8 cellular contexts compared by ENCODE assay signal in the genomic region with DNA sequence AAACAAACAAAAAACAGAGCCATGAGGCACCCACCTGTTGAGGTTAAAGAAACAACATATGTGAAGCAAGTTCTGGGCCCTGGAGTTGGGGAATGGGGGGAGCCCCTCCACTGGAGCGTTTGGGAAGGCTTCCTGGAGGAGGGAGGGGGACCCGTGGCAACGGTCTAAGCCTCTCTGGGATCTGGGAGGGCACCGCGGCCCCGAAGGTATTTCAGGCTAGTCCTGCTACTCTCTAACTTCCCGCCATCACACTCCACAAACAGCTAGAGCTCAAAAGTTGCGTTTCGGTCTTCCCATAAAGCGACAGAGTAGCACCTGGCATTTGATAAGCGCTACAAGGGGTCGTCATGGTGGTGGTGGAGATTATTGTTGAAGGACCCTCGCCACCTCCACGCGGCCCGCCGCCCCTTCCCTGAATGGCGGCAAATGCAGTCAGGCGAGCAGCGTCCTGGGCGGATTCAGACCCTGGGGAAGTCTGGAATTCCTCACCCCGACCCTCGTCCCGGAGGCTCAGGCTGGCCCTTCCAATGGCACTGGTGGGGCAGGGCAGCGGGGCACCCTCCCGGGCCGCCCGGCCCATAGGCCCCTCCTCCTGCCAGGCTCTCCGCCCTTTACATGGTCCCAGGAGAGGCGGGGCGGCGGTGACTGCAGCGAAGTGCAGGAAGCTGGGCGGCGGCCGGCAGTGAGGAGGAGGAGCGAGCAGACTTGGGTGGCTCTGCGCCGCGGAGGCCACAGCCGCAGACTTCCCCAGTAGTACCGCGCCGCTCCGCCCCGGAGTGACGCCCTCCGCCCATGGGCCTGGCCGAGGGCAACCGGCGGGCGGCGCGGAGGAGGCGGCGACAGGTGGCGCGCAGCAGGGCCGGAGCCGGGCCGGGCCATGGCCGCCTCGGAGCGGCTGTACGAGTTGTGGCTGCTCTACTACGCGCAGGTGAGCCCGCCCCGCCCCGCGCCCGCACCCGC. TPM values are rescaled to one million over a fixed set of nuclear protein-coding genes. Genes with fewer than 3 reads are reported as not detected.
DNase-seq lines count a peak whose midpoint lies in the region; ATAC-seq and TF ChIP-seq lines count a peak whose summit lies in the region.

Gene NBEAL2, plus strand, starts transcription at position 682 of the 960 bp plus-strand sequence. Its CDS starts 196 bp downstream, at position 878.

- DNase-seq in DMS 273 (lab: John Stamatoyannopoulos, UW; ENCODE audit: unreplicated experiment), result peak; percentile 94
- DNase-seq in activated CD8-positive, alpha-beta memory T cell treated with anti-CD3 and anti-CD28 coated beads, Interleukin-2, amount 50 U/mL, for 48 hours, result peak; percentile 95
- peak; percentile 95 for DNase-seq in epidermal melanocyte (ENCODE audit: insufficient read length, low spot score)
- peak; percentile 97 for DNase-seq in stimulated activated CD8-positive, alpha-beta memory T cell treated with anti-CD3 and anti-CD28 coated beads, Interleukin-2, amount 100 ng/mL, for 48 hours (ENCODE audit: low read depth in 2 of 2)

- H3K27me3 ChIP-seq in HUES64 (ENCODE audit: insufficient read depth, low read length) (peaks cover 11% of the 10 kb centered on the region; the same call in 1 of the 2 replicates), OCI-LY3 (ENCODE audit: low read depth, low read length) (no peaks in the 10 kb centered on the region), mononuclear cell (ENCODE audit: insufficient read depth, low read length) (no peaks in the 10 kb centered on the region)

- H3K4me1 ChIP-seq in HUES64 (ENCODE audit: insufficient read depth, low read length), result peaks cover 12% of the 10 kb centered on the region
- H3K4me1 ChIP-seq in OCI-LY3 (ENCODE audit: low read length), result peaks cover 30% of the 10 kb centered on the region
- peaks cover 86% of the 10 kb centered on the region for H3K4me1 ChIP-seq in mononuclear cell (ENCODE audit: insufficient read depth, low read length)

- H3K4me3 ChIP-seq in HUES64 (ENCODE audit: low read length), result peak within 1 kb of the TSS; percentile 86
- peak within 1 kb of the TSS; percentile 99 for H3K4me3 ChIP-seq in OCI-LY3 (ENCODE audit: low read length)
- peak within 1 kb of the TSS; percentile 59 for H3K4me3 ChIP-seq in mononuclear cell (ENCODE audit: low read length)

- 2% methylated on average over 73 of the region's 73 CpGs for WGBS in HUES64

- H3K9me3 ChIP-seq in HUES64 (ENCODE audit: insufficient read depth, low read depth, low read length) (no peaks in the 10 kb centered on the region), OCI-LY3 (ENCODE audit: insufficient read depth, low read length) (no peaks in the 10 kb centered on the region), mononuclear cell (ENCODE audit: low read depth, low read length) (no peaks in the 10 kb centered on the region)

- TF ChIP-seq CTCF in OCI-LY3 (IDR thresholded peaks at IDR 0.05; ENCODE audit: low read depth, low read length), result no peak

- peak within 1 kb of the TSS; percentile 96 for H3K4me2 ChIP-seq in OCI-LY3 (ENCODE audit: low read length)

- peak within 1 kb of the TSS; percentile 87 for H3K9ac ChIP-seq in HUES64 (ENCODE audit: low read depth, low read length)
- peak within 1 kb of the TSS; percentile 98 for H3K9ac ChIP-seq in OCI-LY3 (ENCODE audit: low read length)

- peaks cover 65% of the 10 kb centered on the region for H3K79me2 ChIP-seq in OCI-LY3 (ENCODE audit: low read length)

- peak; percentile 62 for ATAC-seq in GM21515 (IDR thresholded peaks at IDR 0.05; ENCODE audit: unreplicated experiment)

- H3K36me3 ChIP-seq in HUES64 (ENCODE audit: insufficient read depth, low read length), result 0 out of 2 replicates have a peak, but pooled peaks cover 4% of the 10 kb centered on the region
- peaks cover 14% of the 10 kb centered on the region for H3K36me3 ChIP-seq in OCI-LY3 (replicated peaks; ENCODE audit: low read depth, low read length)

- peaks cover 14% of the 10 kb centered on the region; the same call in 1 of the 2 replicates for H4K20me1 ChIP-seq in OCI-LY3 (ENCODE audit: insufficient read depth, low read length)

- H3K27ac ChIP-seq in HUES64 (ENCODE audit: low read depth, low read length), result peak within 1 kb of the TSS; percentile 84
- peak within 1 kb of the TSS; percentile 58 for H3K27ac ChIP-seq in OCI-LY3 (ENCODE audit: low read length)

- H2AFZ ChIP-seq in OCI-LY3 (ENCODE audit: low read depth, low read length), result peak within 1 kb of the TSS; percentile 44; the same call in 1 of the 2 replicates

RNA-seq across cellular contexts. Expression of gene NBEAL2, which starts in this region (rescaled TPM):
- 23.2 TPM for polyA plus RNA-seq in HUES64 (2013, experiment 1 of 2)
- polyA plus RNA-seq in HUES64 (2013, experiment 2 of 2), result 24.5 TPM
- 62.7 TPM for total RNA-seq in mononuclear cell

Comparison
In these comparisons a context has a peak if more than half of its experiments do, and no peak if none do; other contexts are left out.
1. Peak in every context shown above with its lines: DNase-seq, ATAC-seq, H3K4me3 ChIP-seq and H3K27ac ChIP-seq.